Comparison of ENCODE assay signal across 17 cellular contexts in genomic region chr1:67632356-67632755, GRCh38.
"Had no signal": no experiment of that assay in that cellular context is flagged by ENCODE, and none has a peak within 500 bp of the region (broad histone marks: within the 10 kb centered on the region; RNA-seq: fewer than 3 reads in every experiment).

No MANE protein-coding gene starts in this region.

- ATAC-seq: activated T-cell treated with anti-CD3 and anti-CD28 coated beads, Interleukin-2, amount 50 U/mL, for 72 hours; left cardiac atrium; stimulated activated naive CD8-positive, alpha-beta T cell treated with anti-CD3 and anti-CD28 coated beads, Interleukin-15, amount 100 ng/mL, for 72 hours had no signal

- FAIRE-seq: endometrium, pancreas had no signal

- H3K9me3 ChIP-seq: breast epithelium, esophagus squamous epithelium, pancreas, thoracic aorta, uterus had no signal

- DNase-seq: activated CD4-positive, alpha-beta memory T cell treated with anti-CD3 and anti-CD28 coated beads for 36 hours; activated CD4-positive, alpha-beta T cell treated with anti-CD3 and anti-CD28 coated beads for 1 hour; activated naive CD8-positive, alpha-beta T cell treated with anti-CD3 and anti-CD28 coated beads, Interleukin-2, amount 10 ng/mL, durations not matched to agents 7 days and 5 days; activated T-cell treated with anti-CD3 and anti-CD28 coated beads, Interleukin-2, amount 50 U/mL, for 72 hours; aorta; esophagus squamous epithelium; foreskin fibroblast; left cardiac atrium; mammary epithelial cell; retina; stimulated activated CD4-positive, alpha-beta T cell treated with anti-CD3 and anti-CD28 coated beads, Interleukin-4, amount 100 ng/mL, for 4 hours; stimulated activated naive CD8-positive, alpha-beta T cell treated with anti-CD3 and anti-CD28 coated beads, Interleukin-15, amount 100 ng/mL, for 72 hours; uterus had no signal

- H3K27ac ChIP-seq: breast epithelium, esophagus squamous epithelium, thoracic aorta, uterus had no signal

- H3K4me1 ChIP-seq: uterus had no signal

- H3K4me3 ChIP-seq: breast epithelium, esophagus squamous epithelium, pancreas, thoracic aorta, uterus had no signal

- H3K27me3 ChIP-seq: breast epithelium, esophagus squamous epithelium, pancreas, uterus had no signal

- H3K36me3 ChIP-seq: breast epithelium, esophagus squamous epithelium, pancreas, thoracic aorta, uterus had no signal
